Comparison of ENCODE assay signal across 12 cellular contexts in the genomic region with DNA sequence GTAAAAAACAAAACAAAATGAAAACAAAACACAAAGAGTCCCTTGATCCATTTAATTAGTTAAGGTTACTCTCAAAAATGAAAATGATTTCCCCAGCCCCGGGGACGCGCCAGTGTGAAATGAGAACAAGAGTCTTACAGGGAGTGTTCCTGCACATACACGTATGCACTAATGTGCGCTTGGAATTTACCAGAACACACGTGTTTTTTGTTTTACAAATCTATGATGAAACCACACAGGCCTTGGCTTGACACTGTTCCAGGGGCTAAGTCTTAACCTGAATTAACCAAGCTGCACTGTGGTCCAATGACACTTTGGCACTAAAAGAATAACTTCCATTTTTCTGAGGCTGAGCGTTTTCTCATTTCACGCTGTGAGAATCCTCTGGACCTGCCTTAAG.
A peak's percentile ranks its signal among the peaks of the same experiment; 100 is the strongest.
DNase-seq lines count a peak whose midpoint lies in the region; ATAC-seq and TF ChIP-seq lines count a peak whose summit lies in the region.
"Had no signal": no experiment of that assay in that cellular context is flagged by ENCODE, and none has a peak within 500 bp of the region (broad histone marks: within the 10 kb centered on the region; RNA-seq: fewer than 3 reads in every experiment).

No MANE protein-coding gene starts in this region.

- peaks cover 5 to 7% of the 10 kb centered on the region in 2 donors for H3K36me3 Mint-ChIP-seq in naive B cell

- H3K9me3 ChIP-seq in heart right ventricle (no peaks in the 10 kb centered on the region), vagina (no peaks in the 10 kb centered on the region)

- no peak overlapping the region for H3K4me3 Mint-ChIP-seq in naive B cell
- H3K4me3 Mint-ChIP-seq: activated B cell treated with CpG ODN at 0.5 μM for 24 hours had no signal

- H3K4me1 Mint-ChIP-seq in naive B cell: peaks cover 51 to 77% (median 63%) of the 10 kb centered on the region in 3 donors

- TF ChIP-seq POLR2A in vagina (IDR thresholded peaks at IDR 0.05): no peak

- no peaks in the 10 kb centered on the region for H3K9me3 Mint-ChIP-seq in naive B cell
- H3K9me3 Mint-ChIP-seq: activated B cell treated with CpG ODN at 0.5 μM for 24 hours had no signal

- H3K4me3 ChIP-seq in heart right ventricle: no peak overlapping the region
- no peak overlapping the region for H3K4me3 ChIP-seq in epithelial cell of proximal tubule (ENCODE audit: low read depth, low read length)
- H3K4me3 ChIP-seq in vagina: no peak overlapping the region
- H3K4me3 ChIP-seq: SK-N-MC had no signal

- peak overlapping the region in 4 of 6 donors; percentile 11 to 54 (median 36) for H3K27ac Mint-ChIP-seq in naive B cell

- intact Hi-C loops in heart right ventricle (cut with DNase I): no loop called here
- intact Hi-C loops in left cardiac atrium (cut with DNase I): no loop called here
- intact Hi-C loops in vagina (cut with DNase I): no loop called here

- H3K4me1 ChIP-seq in heart right ventricle (peaks cover 22 to 100% (median 93%) of the 10 kb centered on the region in 9 donors), vagina (peaks cover 84% of the 10 kb centered on the region)

- H3K27ac ChIP-seq in heart right ventricle (peak overlapping the region in 7 of 10 donors; percentile 18 to 81 (median 29)), vagina (peak overlapping the region; percentile 51)
- H3K27ac ChIP-seq: SK-N-MC had no signal

- ATAC-seq in heart right ventricle: no peak
- no peak for ATAC-seq in left cardiac atrium
- no peak for ATAC-seq in naive B cell (ENCODE audit: low read depth in 2 of 2)
- no peak for ATAC-seq in HG03039 (IDR thresholded peaks at IDR 0.05; ENCODE audit: unreplicated experiment)
- no peak for ATAC-seq in GM21390 (IDR thresholded peaks at IDR 0.05; ENCODE audit: unreplicated experiment)

- TF ChIP-seq CTCF in heart right ventricle (IDR thresholded peaks at IDR 0.05): no peak
- TF ChIP-seq CTCF in epithelial cell of proximal tubule (conservative IDR thresholded peaks at IDR 0.05; ENCODE audit: low read depth, low read length): no peak
- no peak for TF ChIP-seq CTCF in vagina (IDR thresholded peaks at IDR 0.05)

- no peaks in the 10 kb centered on the region for H3K27me3 ChIP-seq in heart right ventricle
- H3K27me3 ChIP-seq in vagina: no peaks in the 10 kb centered on the region

- WGBS in heart right ventricle, 2 donors: 62 to 76% methylated on average over 8 of the region's 8 CpGs

- H3K36me3 ChIP-seq in heart right ventricle: peaks cover 0 to 45% (median 0%) of the 10 kb centered on the region in 9 donors
- H3K36me3 ChIP-seq in vagina: no peaks in the 10 kb centered on the region

- DNase-seq in heart right ventricle (no peak), left cardiac atrium (no peak), epithelial cell of proximal tubule (ENCODE audit: low read depth) (peak; percentile 52), naive B cell (no peak), vagina (ENCODE audit: extremely low spot score in 2 of 2) (no peak)
- no peak for DNase-seq in activated T-cell treated with anti-CD3 and anti-CD28 coated beads, Interleukin-2, amount 50 U/mL, for 1 hour
- DNase-seq: activated B cell treated with CpG ODN at 0.5 μM for 24 hours, activated T-cell treated with anti-CD3 and anti-CD28 coated beads for 4 hours, trophoblast cell had no signal

- H3K27me3 Mint-ChIP-seq in naive B cell: no peaks in the 10 kb centered on the region
- H3K27me3 Mint-ChIP-seq: activated B cell treated with CpG ODN at 0.5 μM for 24 hours had no signal
